Comparison of ENCODE assay signal across 8 cellular contexts in genomic region chr2:55268288-55268906, GRCh38. TPM values are rescaled to one million over a fixed set of nuclear protein-coding genes. Genes with fewer than 3 reads are reported as not detected.
DNase-seq lines count a peak whose midpoint lies in the region; ATAC-seq and TF ChIP-seq lines count a peak whose summit lies in the region.

No MANE protein-coding gene starts in this region.

- ATAC-seq in gastroesophageal sphincter (no peak), GM19455 (IDR thresholded peaks at IDR 0.05; ENCODE audit: unreplicated experiment) (no peak)

- peak overlapping the region; percentile 100 for H3K4me3 Mint-ChIP-seq in T-helper 1 cell treated with Interleukin-12 subunit alpha and Interleukin-12 subunit beta and Interleukin-4 antibody, amounts not matched to agents 30 μg/mL and 1 μg/mL, for 36 hours

- H3K4me1 ChIP-seq in gastroesophageal sphincter = peaks cover 0 to 20% (median 10%) of the 10 kb centered on the region in 3 donors

- WGBS in gastroesophageal sphincter (ENCODE audit: low coverage in 1 of 2), 2 donors = 9 to 18% methylated on average over 7 to 13 of the region's 13 CpGs

- TF ChIP-seq EP300 in gastroesophageal sphincter (IDR thresholded peaks at IDR 0.05) = no peak

- H3K27ac Mint-ChIP-seq in T-helper 1 cell treated with Interleukin-12 subunit alpha and Interleukin-12 subunit beta and Interleukin-4 antibody, amounts not matched to agents 30 μg/mL and 1 μg/mL, for 36 hours = peak overlapping the region; percentile 94

- TF ChIP-seq POLR2A in gastroesophageal sphincter (IDR thresholded peaks at IDR 0.05) = no peak

- H3K36me3 Mint-ChIP-seq in T-helper 1 cell treated with Interleukin-12 subunit alpha and Interleukin-12 subunit beta and Interleukin-4 antibody, amounts not matched to agents 30 μg/mL and 1 μg/mL, for 36 hours (ENCODE audit: low read depth) = peaks cover 3% of the 10 kb centered on the region

- TF ChIP-seq CTCF in gastroesophageal sphincter (IDR thresholded peaks at IDR 0.05) = no peak

- H3K4me1 Mint-ChIP-seq in T-helper 1 cell treated with Interleukin-12 subunit alpha and Interleukin-12 subunit beta and Interleukin-4 antibody, amounts not matched to agents 30 μg/mL and 1 μg/mL, for 36 hours (ENCODE audit: low read depth) = peaks cover 12% of the 10 kb centered on the region

- no peaks in the 10 kb centered on the region for H3K27me3 ChIP-seq in gastroesophageal sphincter

- H3K27me3 Mint-ChIP-seq in T-helper 1 cell treated with Interleukin-12 subunit alpha and Interleukin-12 subunit beta and Interleukin-4 antibody, amounts not matched to agents 30 μg/mL and 1 μg/mL, for 36 hours (ENCODE audit: low read depth) = no peaks in the 10 kb centered on the region

- peak overlapping the region; percentile 70 to 89 (median 85) for H3K27ac ChIP-seq in gastroesophageal sphincter

- no peaks in the 10 kb centered on the region for H3K9me3 ChIP-seq in gastroesophageal sphincter

- H3K9me3 Mint-ChIP-seq in T-helper 1 cell treated with Interleukin-12 subunit alpha and Interleukin-12 subunit beta and Interleukin-4 antibody, amounts not matched to agents 30 μg/mL and 1 μg/mL, for 36 hours = no peaks in the 10 kb centered on the region

- H3K4me3 ChIP-seq in gastroesophageal sphincter (peak overlapping the region; percentile 52 to 59), skeletal muscle cell (ENCODE audit: low read depth, low read length) (peak overlapping the region; percentile 85)

- peak; percentile 53 for DNase-seq in DMS 273 (lab: John Stamatoyannopoulos, UW; ENCODE audit: unreplicated experiment)
- DNase-seq in DMS 273 treated with DMSO at 0.1 percent for 48 hours (lab: John Stamatoyannopoulos, UW) = no peak
- no peak for DNase-seq in skeletal muscle cell (ENCODE audit: low read depth)
- no peak for DNase-seq in Kasumi-1 (lab: John Stamatoyannopoulos, UW)
- no peak for DNase-seq in H4 (ENCODE audit: low spot score)

- H3K36me3 ChIP-seq in gastroesophageal sphincter = peaks cover 0 to 39% of the 10 kb centered on the region in 2 donors

RNA-seq across cellular contexts. Expression of gene MTIF2, which starts 0.6 kb away (rescaled TPM):
- 10 to 100 TPM; 19.1 to 24.0 (median 22.4) TPM for total RNA-seq in gastroesophageal sphincter
- total RNA-seq in H4 (2014; rRNA removed; shearing (Covaris generic)) = 26.5 and 37.2 TPM in 2 replicates

RNA-seq across cellular contexts. Expression of gene RPS27A, which starts 35.9 kb away (rescaled TPM):
- 1,000 to 10,000 TPM in 3 of 4 donors, 100 to 1,000 TPM in 1; 672 to 2,650 (median 1,912) TPM for total RNA-seq in gastroesophageal sphincter
- total RNA-seq in H4 (2014; rRNA removed; shearing (Covaris generic)) = 3,108 and 3,345 TPM in 2 replicates

RNA-seq across cellular contexts. Expression of gene CLHC1, which starts 36.3 kb away (rescaled TPM):
- 10 to 100 TPM in 1 of 4 donors, 1 to 10 TPM in 3; 3.0 to 16.8 (median 3.8) TPM for total RNA-seq in gastroesophageal sphincter
- 0.78 and 4.4 TPM in 2 replicates for total RNA-seq in H4 (2014; rRNA removed; shearing (Covaris generic))
